In genomic region chr1:90725961-90726715, GRCh38 we compare ENCODE assay signal across 10 cellular contexts. TPM values are rescaled to one million over a fixed set of nuclear protein-coding genes. Genes with fewer than 3 reads are reported as not detected.
DNase-seq lines count a peak whose midpoint lies in the region; ATAC-seq and TF ChIP-seq lines count a peak whose summit lies in the region.
"Had no signal": no experiment of that assay in that cellular context is flagged by ENCODE, and none has a peak within 500 bp of the region (broad histone marks: within the 10 kb centered on the region; RNA-seq: fewer than 3 reads in every experiment).

No MANE protein-coding gene starts in this region.

- H3K4me1 ChIP-seq in heart left ventricle (peaks cover 8 to 59% (median 27%) of the 10 kb centered on the region in 12 donors), upper lobe of right lung (peaks cover 33% of the 10 kb centered on the region)

- H3K27ac ChIP-seq in heart left ventricle (no peak overlapping the region), coronary artery (no peak overlapping the region), upper lobe of right lung (no peak overlapping the region)

- intact Hi-C loops in heart left ventricle (cut with DNase I) = loop anchor here in 7 of 10 donors (5.0 to 10.0 kb wide), 8 partner anchors 109 to 439 kb away; partner anchors contain the start of gene ZNF644 (in 1 of the 7)
- intact Hi-C loops in Right ventricle myocardium inferior (cut with DNase I) = loop anchor here (10.0 kb wide), 1 partner anchor 239 kb away; no protein-coding TSS in a partner anchor
- intact Hi-C loops in upper lobe of right lung (cut with DNase I) = no loop called here

- H3K36me3 Mint-ChIP-seq in naive B cell = peaks cover 24 to 35% of the 10 kb centered on the region in 2 donors

- WGBS in heart left ventricle, 4 donors = 4 to 9% (median 6%) methylated on average over 35 of the region's 35 CpGs

- TF ChIP-seq POLR2A in heart left ventricle (IDR thresholded peaks at IDR 0.05) = no peak

- H3K36me3 ChIP-seq in heart left ventricle = no peaks in the 10 kb centered on the region
- H3K36me3 ChIP-seq in upper lobe of right lung = no peaks in the 10 kb centered on the region

- peak overlapping the region; percentile 3 to 41 (median 27) for H3K4me3 ChIP-seq in heart left ventricle
- peak overlapping the region; percentile 62 for H3K4me3 ChIP-seq in coronary artery
- peak overlapping the region; percentile 15 for H3K4me3 ChIP-seq in upper lobe of right lung

- H3K27me3 ChIP-seq in heart left ventricle (peaks cover 74 to 100% (median 99%) of the 10 kb centered on the region in 9 donors), upper lobe of right lung (peaks cover 99% of the 10 kb centered on the region)

- H3K9me3 ChIP-seq in heart left ventricle (peaks cover 0 to under 1% (median 0%) of the 10 kb centered on the region in 12 donors), upper lobe of right lung (no peaks in the 10 kb centered on the region)

- no peak for DNase-seq in heart left ventricle
- no peak for DNase-seq in Right ventricle myocardium inferior (ENCODE audit: missing footprints)
- DNase-seq in coronary artery (ENCODE audit: low spot score) = no peak
- DNase-seq in naive B cell = no peak
- no peak for DNase-seq in upper lobe of right lung
- DNase-seq in stimulated activated CD8-positive, alpha-beta memory T cell treated with anti-CD3 and anti-CD28 coated beads, Interleukin-4, amount 100 ng/mL, for 48 hours = no peak
- no peak for DNase-seq in activated gamma-delta T cell (lab: John Stamatoyannopoulos, UW)
- DNase-seq: COR-L47 had no signal

- H3K4me3 Mint-ChIP-seq in naive B cell = peak overlapping the region; percentile 36 to 85 (median 70)

- peaks cover 37 to 68% (median 53%) of the 10 kb centered on the region in 3 donors for H3K4me1 Mint-ChIP-seq in naive B cell

- H3K9me3 Mint-ChIP-seq in naive B cell = peaks cover 4 to 75% (median 36%) of the 10 kb centered on the region in 7 donors

- TF ChIP-seq CTCF in heart left ventricle (IDR thresholded peaks at IDR 0.05) (no peak), coronary artery (IDR thresholded peaks at IDR 0.05) (no peak), upper lobe of right lung (IDR thresholded peaks at IDR 0.05) (no peak)

- H3K27ac Mint-ChIP-seq in naive B cell = peak overlapping the region in 5 of 6 donors; percentile 54 to 97 (median 95)

- H3K27me3 Mint-ChIP-seq in naive B cell = peaks cover 89 to 99% (median 97%) of the 10 kb centered on the region in 3 donors

- ATAC-seq in heart left ventricle (peak in 2 of 4 donors; percentile 10 to 30), Right ventricle myocardium inferior (no peak), naive B cell (ENCODE audit: low read depth in 2 of 2) (no peak), upper lobe of right lung (no peak), HG03571 (IDR thresholded peaks at IDR 0.05; ENCODE audit: unreplicated experiment) (no peak)

RNA-seq across cellular contexts. Expression of gene BARHL2, which starts 9.0 kb away (rescaled TPM):
- total RNA-seq in heart left ventricle (not detected), Right ventricle myocardium inferior (not detected), upper lobe of right lung (not detected)
- polyA plus RNA-seq in heart left ventricle (not detected), naive B cell (ENCODE audit: low read depth in 6 of 6) (not detected)
- total RNA-seq: mucosa of gallbladder had no signal
